Comparison of ENCODE assay signal across 1 cellular context in the genomic region with DNA sequence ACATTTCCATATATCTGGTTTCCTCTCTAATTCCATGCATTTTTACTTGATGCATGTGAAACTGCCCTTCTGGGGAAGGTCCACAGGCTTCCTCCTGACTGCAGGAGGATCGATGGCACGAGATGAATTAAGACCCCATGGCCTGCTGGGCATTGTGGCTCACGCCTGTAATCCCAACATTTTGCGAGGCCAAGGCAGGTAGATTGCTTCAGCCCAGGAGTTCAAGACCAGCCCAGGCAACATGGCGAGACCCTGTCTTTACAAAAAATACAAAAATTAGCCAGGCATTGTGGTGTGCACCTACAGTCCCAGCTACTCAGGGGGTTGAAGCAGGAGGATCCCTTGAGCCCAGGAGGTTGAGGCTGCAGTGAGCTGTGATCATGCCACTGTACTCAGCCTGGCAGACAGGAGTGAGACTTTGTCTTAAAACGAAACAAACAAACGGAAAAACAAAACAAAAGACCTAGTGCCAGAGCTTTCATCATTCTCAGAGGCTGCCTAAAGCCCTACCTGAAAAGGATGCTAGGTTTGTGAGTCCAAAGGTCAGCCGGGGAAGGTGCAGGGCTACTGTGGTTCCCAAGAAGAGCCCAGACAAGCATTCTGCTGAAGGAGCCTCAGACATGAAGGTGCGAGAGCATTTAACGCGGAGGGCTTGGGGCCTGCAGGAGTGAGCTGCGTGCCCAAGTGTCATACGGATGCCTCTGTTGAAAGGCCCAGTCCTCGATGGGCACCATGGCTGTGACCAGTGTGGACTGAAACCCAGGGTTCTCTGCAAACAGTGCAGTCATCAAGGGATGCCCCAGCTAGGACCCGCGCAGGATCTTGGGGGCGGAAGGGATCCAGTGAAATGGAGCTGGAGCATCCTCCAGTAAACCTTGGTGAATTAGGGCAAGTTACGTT.
TF ChIP-seq lines count a peak whose summit lies in the region.

No MANE protein-coding gene starts in this region.

TF ChIP-seq in HepG2, 621 proteins besides CTCF, POLR2A, EP300 and RAD21:
- TF ChIP-seq FOXK2 (IDR thresholded peaks at IDR 0.05) (no peak), ETV6 (CRISPR knock-in tag; conservative IDR thresholded peaks at IDR 0.05) (no peak), SMAD1 (CRISPR knock-in tag; IDR thresholded peaks at IDR 0.05; ENCODE audit: borderline replicate concordance, low read depth) (no peak), HMG20B (CRISPR knock-in tag; conservative IDR thresholded peaks at IDR 0.05) (no peak), ZKSCAN1 (IDR thresholded peaks at IDR 0.05; ENCODE audit: low read length) (no peak), RFXAP (CRISPR knock-in tag; IDR thresholded peaks at IDR 0.05; ENCODE audit: borderline replicate concordance) (no peak), U2AF1 (optimal IDR thresholded peaks at IDR 0.05; ENCODE audit: low read depth, low read length) (no peak), ZNF761 (CRISPR knock-in tag; conservative IDR thresholded peaks at IDR 0.05) (no peak), SP5 (CRISPR knock-in tag; IDR thresholded peaks at IDR 0.05; ENCODE audit: borderline replicate concordance, low read depth) (no peak)
- TF ChIP-seq, protein P1, sequence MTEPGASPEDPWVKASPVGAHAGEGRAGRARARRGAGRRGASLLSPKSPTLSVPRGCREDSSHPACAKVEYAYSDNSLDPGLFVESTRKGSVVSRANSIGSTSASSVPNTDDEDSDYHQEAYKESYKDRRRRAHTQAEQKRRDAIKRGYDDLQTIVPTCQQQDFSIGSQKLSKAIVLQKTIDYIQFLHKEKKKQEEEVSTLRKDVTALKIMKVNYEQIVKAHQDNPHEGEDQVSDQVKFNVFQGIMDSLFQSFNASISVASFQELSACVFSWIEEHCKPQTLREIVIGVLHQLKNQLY (CRISPR knock-in tag; IDR thresholded peaks at IDR 0.05) = no peak
- TF ChIP-seq, protein P2, sequence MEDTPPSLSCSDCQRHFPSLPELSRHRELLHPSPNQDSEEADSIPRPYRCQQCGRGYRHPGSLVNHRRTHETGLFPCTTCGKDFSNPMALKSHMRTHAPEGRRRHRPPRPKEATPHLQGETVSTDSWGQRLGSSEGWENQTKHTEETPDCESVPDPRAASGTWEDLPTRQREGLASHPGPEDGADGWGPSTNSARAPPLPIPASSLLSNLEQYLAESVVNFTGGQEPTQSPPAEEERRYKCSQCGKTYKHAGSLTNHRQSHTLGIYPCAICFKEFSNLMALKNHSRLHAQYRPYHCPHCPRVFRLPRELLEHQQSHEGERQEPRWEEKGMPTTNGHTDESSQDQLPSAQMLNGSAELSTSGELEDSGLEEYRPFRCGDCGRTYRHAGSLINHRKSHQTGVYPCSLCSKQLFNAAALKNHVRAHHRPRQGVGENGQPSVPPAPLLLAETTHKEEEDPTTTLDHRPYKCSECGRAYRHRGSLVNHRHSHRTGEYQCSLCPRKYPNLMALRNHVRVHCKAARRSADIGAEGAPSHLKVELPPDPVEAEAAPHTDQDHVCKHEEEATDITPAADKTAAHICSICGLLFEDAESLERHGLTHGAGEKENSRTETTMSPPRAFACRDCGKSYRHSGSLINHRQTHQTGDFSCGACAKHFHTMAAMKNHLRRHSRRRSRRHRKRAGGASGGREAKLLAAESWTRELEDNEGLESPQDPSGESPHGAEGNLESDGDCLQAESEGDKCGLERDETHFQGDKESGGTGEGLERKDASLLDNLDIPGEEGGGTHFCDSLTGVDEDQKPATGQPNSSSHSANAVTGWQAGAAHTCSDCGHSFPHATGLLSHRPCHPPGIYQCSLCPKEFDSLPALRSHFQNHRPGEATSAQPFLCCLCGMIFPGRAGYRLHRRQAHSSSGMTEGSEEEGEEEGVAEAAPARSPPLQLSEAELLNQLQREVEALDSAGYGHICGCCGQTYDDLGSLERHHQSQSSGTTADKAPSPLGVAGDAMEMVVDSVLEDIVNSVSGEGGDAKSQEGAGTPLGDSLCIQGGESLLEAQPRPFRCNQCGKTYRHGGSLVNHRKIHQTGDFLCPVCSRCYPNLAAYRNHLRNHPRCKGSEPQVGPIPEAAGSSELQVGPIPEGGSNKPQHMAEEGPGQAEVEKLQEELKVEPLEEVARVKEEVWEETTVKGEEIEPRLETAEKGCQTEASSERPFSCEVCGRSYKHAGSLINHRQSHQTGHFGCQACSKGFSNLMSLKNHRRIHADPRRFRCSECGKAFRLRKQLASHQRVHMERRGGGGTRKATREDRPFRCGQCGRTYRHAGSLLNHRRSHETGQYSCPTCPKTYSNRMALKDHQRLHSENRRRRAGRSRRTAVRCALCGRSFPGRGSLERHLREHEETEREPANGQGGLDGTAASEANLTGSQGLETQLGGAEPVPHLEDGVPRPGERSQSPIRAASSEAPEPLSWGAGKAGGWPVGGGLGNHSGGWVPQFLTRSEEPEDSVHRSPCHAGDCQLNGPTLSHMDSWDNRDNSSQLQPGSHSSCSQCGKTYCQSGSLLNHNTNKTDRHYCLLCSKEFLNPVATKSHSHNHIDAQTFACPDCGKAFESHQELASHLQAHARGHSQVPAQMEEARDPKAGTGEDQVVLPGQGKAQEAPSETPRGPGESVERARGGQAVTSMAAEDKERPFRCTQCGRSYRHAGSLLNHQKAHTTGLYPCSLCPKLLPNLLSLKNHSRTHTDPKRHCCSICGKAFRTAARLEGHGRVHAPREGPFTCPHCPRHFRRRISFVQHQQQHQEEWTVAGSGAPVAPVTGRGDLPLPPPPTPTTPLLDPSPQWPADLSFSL (CRISPR knock-in tag; IDR thresholded peaks at IDR 0.05) = no peak
- TF ChIP-seq, protein P3, sequence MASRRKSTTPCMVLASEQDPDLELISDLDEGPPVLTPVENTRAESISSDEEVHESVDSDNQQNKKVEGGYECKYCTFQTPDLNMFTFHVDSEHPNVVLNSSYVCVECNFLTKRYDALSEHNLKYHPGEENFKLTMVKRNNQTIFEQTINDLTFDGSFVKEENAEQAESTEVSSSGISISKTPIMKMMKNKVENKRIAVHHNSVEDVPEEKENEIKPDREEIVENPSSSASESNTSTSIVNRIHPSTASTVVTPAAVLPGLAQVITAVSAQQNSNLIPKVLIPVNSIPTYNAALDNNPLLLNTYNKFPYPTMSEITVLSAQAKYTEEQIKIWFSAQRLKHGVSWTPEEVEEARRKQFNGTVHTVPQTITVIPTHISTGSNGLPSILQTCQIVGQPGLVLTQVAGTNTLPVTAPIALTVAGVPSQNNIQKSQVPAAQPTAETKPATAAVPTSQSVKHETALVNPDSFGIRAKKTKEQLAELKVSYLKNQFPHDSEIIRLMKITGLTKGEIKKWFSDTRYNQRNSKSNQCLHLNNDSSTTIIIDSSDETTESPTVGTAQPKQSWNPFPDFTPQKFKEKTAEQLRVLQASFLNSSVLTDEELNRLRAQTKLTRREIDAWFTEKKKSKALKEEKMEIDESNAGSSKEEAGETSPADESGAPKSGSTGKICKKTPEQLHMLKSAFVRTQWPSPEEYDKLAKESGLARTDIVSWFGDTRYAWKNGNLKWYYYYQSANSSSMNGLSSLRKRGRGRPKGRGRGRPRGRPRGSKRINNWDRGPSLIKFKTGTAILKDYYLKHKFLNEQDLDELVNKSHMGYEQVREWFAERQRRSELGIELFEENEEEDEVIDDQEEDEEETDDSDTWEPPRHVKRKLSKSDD (CRISPR knock-in tag; IDR thresholded peaks at IDR 0.05; ENCODE audit: low read depth) = no peak
- TF ChIP-seq, protein P4, sequence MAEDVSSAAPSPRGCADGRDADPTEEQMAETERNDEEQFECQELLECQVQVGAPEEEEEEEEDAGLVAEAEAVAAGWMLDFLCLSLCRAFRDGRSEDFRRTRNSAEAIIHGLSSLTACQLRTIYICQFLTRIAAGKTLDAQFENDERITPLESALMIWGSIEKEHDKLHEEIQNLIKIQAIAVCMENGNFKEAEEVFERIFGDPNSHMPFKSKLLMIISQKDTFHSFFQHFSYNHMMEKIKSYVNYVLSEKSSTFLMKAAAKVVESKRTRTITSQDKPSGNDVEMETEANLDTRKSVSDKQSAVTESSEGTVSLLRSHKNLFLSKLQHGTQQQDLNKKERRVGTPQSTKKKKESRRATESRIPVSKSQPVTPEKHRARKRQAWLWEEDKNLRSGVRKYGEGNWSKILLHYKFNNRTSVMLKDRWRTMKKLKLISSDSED (CRISPR knock-in tag; IDR thresholded peaks at IDR 0.05) = no peak
TF ChIP-seq in HepG2: peak in this region for 0.
